20 cellular contexts compared by ENCODE assay signal in genomic region chr2:8597526-8598225, GRCh38.
DNase-seq lines count a peak whose midpoint lies in the region; ATAC-seq, FAIRE-seq and TF ChIP-seq lines count a peak whose summit lies in the region.
"Had no signal": no experiment of that assay in that cellular context is flagged by ENCODE, and none has a peak within 500 bp of the region (broad histone marks: within the 10 kb centered on the region; RNA-seq: fewer than 3 reads in every experiment).

No MANE protein-coding gene starts in this region.

- peaks cover 18% of the 10 kb centered on the region for H3K4me1 Mint-ChIP-seq in activated CD4-positive, alpha-beta memory T cell treated with anti-CD3 and anti-CD28 coated beads for 36 hours (ENCODE audit: low read depth)

- peak overlapping the region; percentile 75; the same call in 1 of the 2 replicates for H2AFZ ChIP-seq in SK-N-SH (ENCODE audit: low read depth)
- no peak overlapping the region for H2AFZ ChIP-seq in HepG2 (ENCODE audit: low read length)
- no peak overlapping the region for H2AFZ ChIP-seq in smooth muscle cell (ENCODE audit: low read depth)

- no peaks in the 10 kb centered on the region for H3K79me2 ChIP-seq in SK-N-SH (ENCODE audit: insufficient read depth)
- H3K79me2 ChIP-seq in HepG2 (ENCODE audit: insufficient read depth, low read length), result no peaks in the 10 kb centered on the region
- no peaks in the 10 kb centered on the region for H3K79me2 ChIP-seq in smooth muscle cell (ENCODE audit: low read depth)

- H3K27me3 ChIP-seq in SK-N-SH (ENCODE audit: insufficient read depth) (no peaks in the 10 kb centered on the region), WERI-Rb-1 (ENCODE audit: insufficient read depth, low read depth, severe bottlenecking) (no peaks in the 10 kb centered on the region), HepG2 (ENCODE audit: control insufficient read depth in 1 of 2, insufficient read depth in 2 of 2, low read length in 2 of 2) (peaks cover 0 to under 1% of the 10 kb centered on the region in 2 experiments; a peak in 1 of 5 replicates), smooth muscle cell (ENCODE audit: low read depth) (no peaks in the 10 kb centered on the region)
- H3K27me3 ChIP-seq: heart right ventricle, ovary had no signal

- H3K9me2 ChIP-seq in SK-N-SH, result no peaks in the 10 kb centered on the region

- H4K20me1 ChIP-seq in SK-N-SH (ENCODE audit: insufficient read depth) (no peaks in the 10 kb centered on the region), HepG2 (ENCODE audit: insufficient read depth, low read length) (no peaks in the 10 kb centered on the region), smooth muscle cell (ENCODE audit: low read depth) (no peaks in the 10 kb centered on the region)

- H3K27me3 Mint-ChIP-seq in activated CD4-positive, alpha-beta memory T cell treated with anti-CD3 and anti-CD28 coated beads for 36 hours, result no peaks in the 10 kb centered on the region
- H3K27me3 Mint-ChIP-seq: type B pancreatic cell had no signal

- no peak overlapping the region for H3K4me2 ChIP-seq in SK-N-SH
- H3K4me2 ChIP-seq in HepG2 (ENCODE audit: low read depth, low read length), result no peak overlapping the region; the same call in 1 of the 2 replicates
- no peak overlapping the region for H3K4me2 ChIP-seq in smooth muscle cell

- no peak overlapping the region for H3K27ac Mint-ChIP-seq in activated CD4-positive, alpha-beta memory T cell treated with anti-CD3 and anti-CD28 coated beads for 36 hours
- H3K27ac Mint-ChIP-seq: T-helper 2 cell treated with Interferon-gamma antibody and Interleukin-4, amounts not matched to agents 5 μg/mL and 100 μg/mL, for 36 hours; type B pancreatic cell had no signal

- no TSS peak for BruUV-seq in HepG2 (replicated peaks; lab: Mats Ljungman, UMichigan)

- no peak overlapping the region for H3K9ac ChIP-seq in SK-N-SH
- no peak overlapping the region for H3K9ac ChIP-seq in HepG2 (ENCODE audit: insufficient read depth, low read depth, low read length)
- peak overlapping the region; percentile 39 for H3K9ac ChIP-seq in smooth muscle cell (ENCODE audit: low read depth)

- no peak for ATAC-seq in SK-N-SH treated with all-trans-retinoic acid at 6 μM for 48 hours
- peak; percentile 9 for ATAC-seq in HepG2
- no peak for ATAC-seq in left colon

- in situ Hi-C loops in HepG2 (cut with HindIII; ENCODE audit: extremely low pct_ligation_motif_present, low pct_unique_long_range_greater_than_20kb), result no loop called here

- no peaks in the 10 kb centered on the region for H3K9me3 Mint-ChIP-seq in activated CD4-positive, alpha-beta memory T cell treated with anti-CD3 and anti-CD28 coated beads for 36 hours
- H3K9me3 Mint-ChIP-seq: T-helper 2 cell treated with Interferon-gamma antibody and Interleukin-4, amounts not matched to agents 5 μg/mL and 100 μg/mL, for 36 hours had no signal

- H3K4me3 Mint-ChIP-seq in activated CD4-positive, alpha-beta memory T cell treated with anti-CD3 and anti-CD28 coated beads for 36 hours, result no peak overlapping the region
- H3K4me3 Mint-ChIP-seq: T-helper 2 cell treated with Interferon-gamma antibody and Interleukin-4, amounts not matched to agents 5 μg/mL and 100 μg/mL, for 36 hours; type B pancreatic cell had no signal

- TF ChIP-seq CTCF in SK-N-SH (IDR thresholded peaks at IDR 0.05) (no peak), WERI-Rb-1 (IDR thresholded peaks at IDR 0.05; ENCODE audit: low read depth, low read length) (no peak), HepG2 (CRISPR knock-in tag; IDR thresholded peaks at IDR 0.05) (no peak), smooth muscle cell (IDR thresholded peaks at IDR 0.05; ENCODE audit: borderline replicate concordance, insufficient read depth, poor library complexity, severe bottlenecking) (no peak)

- no peak overlapping the region; a peak in 1 of 4 replicates for H3K27ac ChIP-seq in SK-N-SH (ENCODE audit: low read depth in 2 of 2, low read length in 1 of 2)
- peak overlapping the region; percentile 19 for H3K27ac ChIP-seq in WERI-Rb-1
- H3K27ac ChIP-seq in HepG2 (ENCODE audit: extremely low read length, insufficient read depth, low read length), result no peak overlapping the region
- peak overlapping the region; percentile 83 for H3K27ac ChIP-seq in smooth muscle cell (ENCODE audit: low read depth)
- H3K27ac ChIP-seq: 22Rv1, ovary had no signal

- no peak overlapping the region for H3K4me3 ChIP-seq in SK-N-SH (ENCODE audit: low read depth in 2 of 2, low read length in 1 of 2)
- no peak overlapping the region for H3K4me3 ChIP-seq in WERI-Rb-1 (ENCODE audit: low read depth, low read length)
- H3K4me3 ChIP-seq in HepG2 (replicated peaks in 1 of 3; ENCODE audit: insufficient read depth in 1 of 3, low read depth in 2 of 3, low read length in 3 of 3), result no peak overlapping the region
- no peak overlapping the region for H3K4me3 ChIP-seq in smooth muscle cell
- H3K4me3 ChIP-seq: heart right ventricle, ovary had no signal

- intact Hi-C loops in HepG2 (cut with micrococcal nuclease; ENCODE audit: unreplicated experiment) (no loop called here), left colon (cut with DNase I, micrococcal nuclease) (no loop called here)
- intact Hi-C loops in activated CD4-positive, alpha-beta memory T cell treated with anti-CD3 and anti-CD28 coated beads for 36 hours (cut with micrococcal nuclease), result no loop called here

- H3K4me1 ChIP-seq in SK-N-SH (ENCODE audit: control insufficient read depth in 1 of 2, insufficient read depth in 2 of 2, low read depth in 1 of 2, low read length in 1 of 2), result no peaks in the 10 kb centered on the region; a peak in 1 of 4 replicates
- H3K4me1 ChIP-seq in HepG2 (ENCODE audit: insufficient read depth, low read length), result peaks cover 51% of the 10 kb centered on the region
- H3K4me1 ChIP-seq in smooth muscle cell (ENCODE audit: low read depth), result no peaks in the 10 kb centered on the region

- POLR2A ChIA-PET in SK-N-SH (lab: Yijun Ruan, JAX) (no interaction called here), HepG2 (lab: Yijun Ruan, JAX) (interaction anchor here (0.7 to 1.5 kb wide), 5 partner anchors 14 to 84 kb away, joined by 3 to 11 read pairs (median 3); partner anchors contain the start of gene ID2)
- POLR2A ChIA-PET in activated CD4-positive, alpha-beta memory T cell treated with anti-CD3 and anti-CD28 coated beads for 36 hours (lab: Charles Lee), result no interaction called here

- no peaks in the 10 kb centered on the region for H3K36me3 Mint-ChIP-seq in activated CD4-positive, alpha-beta memory T cell treated with anti-CD3 and anti-CD28 coated beads for 36 hours
- H3K36me3 Mint-ChIP-seq: type B pancreatic cell had no signal

- H3F3A ChIP-seq in SK-N-SH (replicated peaks; ENCODE audit: insufficient read depth), result no peaks in the 10 kb centered on the region
- H3F3A ChIP-seq in smooth muscle cell (ENCODE audit: low read depth), result peaks cover 13% of the 10 kb centered on the region

- H3K9me3 ChIP-seq in SK-N-SH, result no peaks in the 10 kb centered on the region
- no peaks in the 10 kb centered on the region for H3K9me3 ChIP-seq in WERI-Rb-1 (ENCODE audit: severe bottlenecking)
- H3K9me3 ChIP-seq in HepG2 (ENCODE audit: low read length), result no peaks in the 10 kb centered on the region
- no peaks in the 10 kb centered on the region for H3K9me3 ChIP-seq in smooth muscle cell (replicated peaks; ENCODE audit: low read depth)
- H3K9me3 ChIP-seq: heart right ventricle, ovary had no signal

- FAIRE-seq in HepG2 (lab: Jason Lieb, UNC), result no peak
- FAIRE-seq: keratinocyte had no signal

- DNase-seq in SK-N-SH, result no peak
- DNase-seq in WERI-Rb-1, result peak; percentile 78
- no peak for DNase-seq in HepG2 (ENCODE audit: low spot score)
- DNase-seq in smooth muscle cell (lab: John Stamatoyannopoulos, UW; ENCODE audit: unreplicated experiment), result no peak
- DNase-seq in left colon, result no peak
- DNase-seq in activated CD4-positive, alpha-beta T cell treated with anti-CD3 and anti-CD28 coated beads, Interleukin-2, amount 50 U/mL, for 48 hours, result no peak
- DNase-seq in activated CD4-positive, alpha-beta memory T cell treated with anti-CD3 and anti-CD28 coated beads for 36 hours, result no peak
- DNase-seq: activated gamma-delta T cell, dermis blood vessel endothelial cell, DMS79 treated with DMSO at 0.1 percent for 48 hours, heart right ventricle, NCI-H1417, NCI-H345, SHP77 treated with DMSO at 0.1 percent for 48 hours had no signal

- no peaks in the 10 kb centered on the region for H3K36me3 ChIP-seq in SK-N-SH (replicated peaks in 1 of 2; ENCODE audit: control insufficient read depth in 1 of 2, insufficient read depth in 2 of 2, low read length in 1 of 2)
- H3K36me3 ChIP-seq in WERI-Rb-1, result no peaks in the 10 kb centered on the region
- H3K36me3 ChIP-seq in HepG2 (replicated peaks in 1 of 2; ENCODE audit: control insufficient read depth in 1 of 2, insufficient read depth in 2 of 2, low read length in 2 of 2), result no peaks in the 10 kb centered on the region
- H3K36me3 ChIP-seq in smooth muscle cell (ENCODE audit: low read depth), result no peaks in the 10 kb centered on the region
- H3K36me3 ChIP-seq: heart right ventricle, ovary had no signal

- 97% methylated on average over 9 of the region's 10 CpGs for WGBS in SK-N-SH (ENCODE audit: low lambda C conversion rate)
- WGBS in HepG2 (ENCODE audit: low lambda C conversion rate), result 72% methylated on average over 7 of the region's 10 CpGs
- 88% methylated on average over 10 of the region's 10 CpGs for WGBS in smooth muscle cell (ENCODE audit: low lambda C conversion rate)

- no peak for TF ChIP-seq RAD21 in SK-N-SH (IDR thresholded peaks at IDR 0.05; ENCODE audit: low read length)
- no peak for TF ChIP-seq RAD21 in HepG2 (CRISPR knock-in tag; IDR thresholded peaks at IDR 0.05)

- CTCF ChIA-PET in SK-N-SH (lab: Yijun Ruan, JAX), result no interaction called here
- CTCF ChIA-PET in HepG2 (lab: Yijun Ruan, JAX; ENCODE audit: low intra/inter-chr PET ratio, low total read pairs), result no interaction called here
- CTCF ChIA-PET in activated CD4-positive, alpha-beta memory T cell treated with anti-CD3 and anti-CD28 coated beads for 36 hours (lab: Charles Lee), result no interaction called here

- no peak for TF ChIP-seq POLR2A in HepG2 (IDR thresholded peaks at IDR 0.05; ENCODE audit: insufficient read depth in 1 of 2, low read depth in 2 of 2, low read length in 2 of 2)

- TF ChIP-seq EP300 in SK-N-SH (IDR thresholded peaks at IDR 0.05; ENCODE audit: borderline replicate concordance in 1 of 2, low read depth in 1 of 2, low read length in 1 of 2), result no peak
- no peak for TF ChIP-seq EP300 in HepG2 (IDR thresholded peaks at IDR 0.05; ENCODE audit: low read depth in 2 of 2, low read length in 2 of 2)
- no peak for TF ChIP-seq EP300 in HepG2 (CRISPR knock-in tag; IDR thresholded peaks at IDR 0.05; ENCODE audit: borderline replicate concordance)

TF ChIP-seq in SK-N-SH, 30 proteins besides CTCF, POLR2A, EP300 and RAD21 (continues in another document):
- no peak for TF ChIP-seq GABPA (IDR thresholded peaks at IDR 0.05; ENCODE audit: low read depth)

TF ChIP-seq in SK-N-SH treated with all-trans-retinoic acid at 6 μM for 48 hours, 23 proteins besides CTCF, POLR2A, EP300 and RAD21 (continues in another document):
- TF ChIP-seq PPARA (CRISPR knock-in tag; IDR thresholded peaks at IDR 0.05; ENCODE audit: borderline replicate concordance), result no peak
- no peak for TF ChIP-seq ZNF70 (CRISPR knock-in tag; IDR thresholded peaks at IDR 0.05)

TF ChIP-seq in HepG2, 621 proteins besides CTCF, POLR2A, EP300 and RAD21 (continues in another document):
- no peak for TF ChIP-seq ZMYM4 (CRISPR knock-in tag; IDR thresholded peaks at IDR 0.05)
- 0 out of 2 replicates have a peak, but pooled peaks have one; percentile 9 for TF ChIP-seq NFKBIZ (CRISPR knock-in tag; IDR thresholded peaks at IDR 0.05)
- TF ChIP-seq SALL2 (CRISPR knock-in tag; IDR thresholded peaks at IDR 0.05), result 0 out of 2 replicates have a peak, but pooled peaks have one; percentile 25

Comparison
In these comparisons a context has a peak if more than half of its experiments do, and no peak if none do; other contexts are left out.
1. H3K27ac ChIP-seq: peak in WERI-Rb-1 (single experiment) and smooth muscle cell (single experiment); none in SK-N-SH (0 of 2) and HepG2 (single experiment).